In genomic region chr6:26522488-26523228, GRCh38 we compare ENCODE assay signal across 9 cellular contexts. TPM values are rescaled to one million over a fixed set of nuclear protein-coding genes. Genes with fewer than 3 reads are reported as not detected.
A peak's percentile ranks its signal among the peaks of the same experiment; 100 is the strongest.
DNase-seq lines count a peak whose midpoint lies in the region; ATAC-seq, FAIRE-seq and TF ChIP-seq lines count a peak whose summit lies in the region.
"Not testable (repeated sequence)": the region's sequence is repeated elsewhere in the genome, so short reads cannot be mapped to it uniquely, and the experiment has no call there.
"Had no signal": no experiment of that assay in that cellular context is flagged by ENCODE, and none has a peak within 500 bp of the region (broad histone marks: within the 10 kb centered on the region; RNA-seq: fewer than 3 reads in every experiment).

No MANE protein-coding gene starts in this region.

- POLR2A ChIA-PET in activated naive CD8-positive, alpha-beta T cell treated with anti-CD3 and anti-CD28 coated beads, Interleukin-2, amount 10 ng/mL, durations not matched to agents 7 days and 5 days (lab: Charles Lee), result interaction anchor here (0.9 kb wide), 1 partner anchor 10 kb away, joined by 6 read pairs; no protein-coding TSS in a partner anchor

- ATAC-seq in T-helper 17 cell; activated naive CD8-positive, alpha-beta T cell treated with anti-CD3 and anti-CD28 coated beads, Interleukin-2, amount 10 ng/mL, durations not matched to agents 7 days and 5 days (ENCODE audit: low read depth); upper lobe of right lung: not testable (repeated sequence)

- H3K27ac ChIP-seq in kidney (ENCODE audit: low read depth in 2 of 2, low read length in 2 of 2) (peak overlapping the region in 1 of 2 donors; percentile 95), upper lobe of right lung (peak overlapping the region; percentile 97)

- not testable (repeated sequence) for TF ChIP-seq CTCF in endothelial cell (IDR thresholded peaks at IDR 0.05; ENCODE audit: unreplicated experiment); kidney (IDR thresholded peaks at IDR 0.05; ENCODE audit: borderline replicate concordance, extremely low read depth, insufficient read depth); progenitor cell of endocrine pancreas (IDR thresholded peaks at IDR 0.05; ENCODE audit: unreplicated experiment); upper lobe of right lung (IDR thresholded peaks at IDR 0.05)

- not testable (repeated sequence) for H3K27me3 ChIP-seq in upper lobe of right lung

- H3K27me3 Mint-ChIP-seq in T-helper 17 cell; activated naive CD8-positive, alpha-beta T cell treated with anti-CD3 and anti-CD28 coated beads, Interleukin-2, amount 10 ng/mL, durations not matched to agents 7 days and 5 days; progenitor cell of endocrine pancreas: not testable (repeated sequence)
- H3K27me3 Mint-ChIP-seq in endothelial cell (ENCODE audit: unreplicated experiment), result peaks cover 14% of the 10 kb centered on the region

- not testable (repeated sequence) for H3K9me3 ChIP-seq in T-helper 17 cell (ENCODE audit: control insufficient read depth, low read length, poor library complexity, severe bottlenecking); kidney (ENCODE audit: control insufficient read depth in 1 of 2, low read length in 2 of 2); upper lobe of right lung

- FAIRE-seq in kidney (lab: Jason Lieb, UNC), result not testable (repeated sequence)

- not testable (repeated sequence) for H3K9me3 Mint-ChIP-seq in activated naive CD8-positive, alpha-beta T cell treated with anti-CD3 and anti-CD28 coated beads, Interleukin-2, amount 10 ng/mL, durations not matched to agents 7 days and 5 days; endothelial cell (ENCODE audit: unreplicated experiment); progenitor cell of endocrine pancreas (ENCODE audit: low read depth)

- H3K4me3 Mint-ChIP-seq in T-helper 17 cell (peak overlapping the region; percentile 86), endothelial cell (ENCODE audit: unreplicated experiment) (peak overlapping the region; percentile 91), progenitor cell of endocrine pancreas (ENCODE audit: low read depth) (peak overlapping the region; percentile 72)
- peak overlapping the region; percentile 77 for H3K4me3 Mint-ChIP-seq in activated naive CD8-positive, alpha-beta T cell treated with anti-CD3 and anti-CD28 coated beads, Interleukin-2, amount 10 ng/mL, durations not matched to agents 7 days and 5 days

- not testable (repeated sequence) for H3K36me3 Mint-ChIP-seq in T-helper 17 cell (ENCODE audit: low read depth); activated naive CD8-positive, alpha-beta T cell treated with anti-CD3 and anti-CD28 coated beads, Interleukin-2, amount 10 ng/mL, durations not matched to agents 7 days and 5 days; progenitor cell of endocrine pancreas (ENCODE audit: insufficient read depth)
- H3K36me3 Mint-ChIP-seq in endothelial cell (ENCODE audit: low read depth, unreplicated experiment), result peaks cover 14% of the 10 kb centered on the region

- H3K4me1 Mint-ChIP-seq in T-helper 17 cell (peaks cover 28% of the 10 kb centered on the region), endothelial cell (ENCODE audit: unreplicated experiment) (peaks cover 24% of the 10 kb centered on the region), progenitor cell of endocrine pancreas (ENCODE audit: low read depth) (peaks cover 22% of the 10 kb centered on the region)
- peaks cover 21% of the 10 kb centered on the region for H3K4me1 Mint-ChIP-seq in activated naive CD8-positive, alpha-beta T cell treated with anti-CD3 and anti-CD28 coated beads, Interleukin-2, amount 10 ng/mL, durations not matched to agents 7 days and 5 days

- peak; percentile 41 for DNase-seq in GF-D8 (lab: John Stamatoyannopoulos, UW)
- DNase-seq in NCI-H2227 (lab: John Stamatoyannopoulos, UW; ENCODE audit: unreplicated experiment), result peak; percentile 28
- not testable (repeated sequence) for DNase-seq in T-helper 17 cell; activated naive CD8-positive, alpha-beta T cell treated with anti-CD3 and anti-CD28 coated beads, Interleukin-2, amount 10 ng/mL, durations not matched to agents 7 days and 5 days; kidney; progenitor cell of endocrine pancreas (ENCODE audit: low spot score, unreplicated experiment); upper lobe of right lung
- DNase-seq in endothelial cell (ENCODE audit: low spot score), result peak; percentile 17

- peak overlapping the region; percentile 98 for H3K27ac Mint-ChIP-seq in T-helper 17 cell
- H3K27ac Mint-ChIP-seq in activated naive CD8-positive, alpha-beta T cell treated with anti-CD3 and anti-CD28 coated beads, Interleukin-2, amount 10 ng/mL, durations not matched to agents 7 days and 5 days, result peak overlapping the region; percentile 73
- peak overlapping the region; percentile 95 for H3K27ac Mint-ChIP-seq in endothelial cell (ENCODE audit: unreplicated experiment)
- peak overlapping the region; percentile 99 for H3K27ac Mint-ChIP-seq in progenitor cell of endocrine pancreas

- intact Hi-C loops in kidney (cut with DNase I); upper lobe of right lung (cut with DNase I): not testable (repeated sequence)

- H3K36me3 ChIP-seq in kidney (ENCODE audit: control insufficient read depth in 1 of 2, insufficient read depth in 2 of 2, low read length in 2 of 2); upper lobe of right lung: not testable (repeated sequence)

- peak overlapping the region in 1 of 2 donors; percentile 89 for H3K9ac ChIP-seq in kidney (ENCODE audit: low read length in 2 of 2)

- not testable (repeated sequence) for H3K4me1 ChIP-seq in kidney (ENCODE audit: control insufficient read depth in 1 of 2, insufficient read depth in 1 of 2, low read depth in 1 of 2, low read length in 2 of 2); upper lobe of right lung

- peak overlapping the region; percentile 84 to 89 for H3K4me3 ChIP-seq in kidney (ENCODE audit: low read length in 2 of 2)
- H3K4me3 ChIP-seq in upper lobe of right lung, result peak overlapping the region; percentile 55

RNA-seq across cellular contexts. Expression of gene HMGN4, which starts 15.5 kb away (rescaled TPM):
- 10 to 100 TPM; 54.7 to 60.1 TPM for total RNA-seq in T-helper 17 cell
- total RNA-seq in activated naive CD8-positive, alpha-beta T cell treated with anti-CD3 and anti-CD28 coated beads, Interleukin-2, amount 10 ng/mL, durations not matched to agents 7 days and 5 days, result 10 to 100 TPM; 83.1 to 86.4 TPM
- total RNA-seq in endothelial cell (ENCODE audit: unreplicated experiment), result 27.2 TPM
- 72.7 TPM for total RNA-seq in kidney
- polyA plus RNA-seq in kidney (ENCODE audit: insufficient read depth, low read depth, low replicate concordance), result 49.3 TPM
- total RNA-seq in progenitor cell of endocrine pancreas, result 39.7 and 42.5 TPM in 2 replicates
- 45.8 TPM for total RNA-seq in upper lobe of right lung

RNA-seq across cellular contexts. Expression of gene BTN1A1, which starts 22.6 kb away (rescaled TPM):
- total RNA-seq in T-helper 17 cell, result under 1 TPM in 1 of 2 donors, not detected in 1; 0.10 TPM
- under 1 TPM in 1 of 2 experiments, not detected in 1; 0.11 TPM for total RNA-seq in activated naive CD8-positive, alpha-beta T cell treated with anti-CD3 and anti-CD28 coated beads, Interleukin-2, amount 10 ng/mL, durations not matched to agents 7 days and 5 days
- 1.4 TPM for total RNA-seq in endothelial cell (ENCODE audit: unreplicated experiment)
- 0.09 TPM for total RNA-seq in kidney
- polyA plus RNA-seq in kidney (ENCODE audit: insufficient read depth, low read depth, low replicate concordance), result not detected
- total RNA-seq in progenitor cell of endocrine pancreas, result 1.5 and 1.6 TPM in 2 replicates
- total RNA-seq in upper lobe of right lung, result not detected
- total RNA-seq: kidney epithelial cell had no signal
